ENCODE assay signal across 9 cellular contexts in genomic region chr16:20409398-20410152, GRCh38. TPM values are rescaled to one million over a fixed set of nuclear protein-coding genes. Genes with fewer than 3 reads are reported as not detected.
DNase-seq lines count a peak whose midpoint lies in the region; ATAC-seq and TF ChIP-seq lines count a peak whose summit lies in the region.
"Had no signal": no experiment of that assay in that cellular context is flagged by ENCODE, and none has a peak within 500 bp of the region (broad histone marks: within the 10 kb centered on the region; RNA-seq: fewer than 3 reads in every experiment).

Gene ACSM5, plus strand, starts transcription at chr16:20409534. Its CDS starts 1,951 bp downstream, at chr16:20411485.

- no peak within 1 kb of the TSS for H3K4me3 Mint-ChIP-seq in effector memory CD8-positive, alpha-beta T cell

- DNase-seq in M059J (ENCODE audit: low read depth) = peak; percentile 90
- DNase-seq in glomerular visceral epithelial cell (ENCODE audit: extremely low spot score) = peak; percentile 80
- DNase-seq in putamen (ENCODE audit: low spot score) = peak; percentile 48
- no peak for DNase-seq in effector memory CD8-positive, alpha-beta T cell
- no peak for DNase-seq in T1000 (lab: John Stamatoyannopoulos, UW)
- DNase-seq in coronary artery (ENCODE audit: low spot score) = no peak
- DNase-seq: stimulated activated CD4-positive, alpha-beta T cell treated with anti-CD3 and anti-CD28 coated beads, Interleukin-1b, Interleukin-23, amount 100 ng/mL, for 48 hours had no signal

- H3K27ac Mint-ChIP-seq in effector memory CD8-positive, alpha-beta T cell = no peak within 1 kb of the TSS

- TF ChIP-seq CTCF in coronary artery (IDR thresholded peaks at IDR 0.05) = no peak

- H3K4me3 ChIP-seq in coronary artery = no peak within 1 kb of the TSS

- ATAC-seq in GM19395 (IDR thresholded peaks at IDR 0.05; ENCODE audit: unreplicated experiment) (peak; percentile 44), GM19324 (IDR thresholded peaks at IDR 0.05; ENCODE audit: low FRiP score, unreplicated experiment) (no peak)
- no peak for ATAC-seq in effector memory CD8-positive, alpha-beta T cell (replicated peaks)

- H3K27me3 Mint-ChIP-seq in effector memory CD8-positive, alpha-beta T cell = peaks cover 9 to 24% of the 10 kb centered on the region in 2 donors

- no peaks in the 10 kb centered on the region for H3K9me3 Mint-ChIP-seq in effector memory CD8-positive, alpha-beta T cell

- H3K36me3 Mint-ChIP-seq in effector memory CD8-positive, alpha-beta T cell (ENCODE audit: insufficient read depth) = no peaks in the 10 kb centered on the region

- peak within 1 kb of the TSS in 1 of 2 donors; percentile 51 for H3K27ac ChIP-seq in coronary artery

- peaks cover 0 to 3% of the 10 kb centered on the region in 2 donors for H3K4me1 Mint-ChIP-seq in effector memory CD8-positive, alpha-beta T cell (ENCODE audit: low read depth in 2 of 2)

RNA-seq across cellular contexts. Expression of gene ACSM5, which starts in this region (rescaled TPM):
- total RNA-seq in M059J (2014; rRNA removed; shearing (Covaris generic)) = 14.4 and 29.6 TPM in 2 replicates

Comparison
In these comparisons a context has a peak if more than half of its experiments do, and no peak if none do; other contexts are left out.
1. DNase-seq: peak in M059J (single experiment), glomerular visceral epithelial cell (single experiment) and putamen (single experiment); none in effector memory CD8-positive, alpha-beta T cell (0 of 3), T1000 (single experiment) and coronary artery (single experiment).